ENCODE assay signal across 20 cellular contexts in the genomic region with DNA sequence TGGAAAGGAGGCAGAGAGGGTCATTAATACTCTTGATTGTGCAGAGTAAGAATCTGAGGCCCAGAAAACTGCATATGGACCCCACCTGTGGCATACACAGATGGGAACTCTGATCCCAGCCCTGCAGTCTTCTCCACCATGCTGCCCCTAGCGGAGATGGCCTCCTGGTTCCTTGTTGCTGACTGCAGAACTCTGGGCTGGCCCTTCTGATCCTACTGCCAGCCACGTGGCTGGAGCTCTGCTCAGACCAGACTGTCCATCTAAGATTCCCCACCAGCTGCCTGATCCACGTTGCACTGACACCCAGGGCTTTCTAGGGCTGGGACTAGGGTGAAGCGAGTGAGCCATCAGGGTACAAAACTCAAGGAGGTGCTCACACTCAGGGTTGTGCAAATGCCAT.
DNase-seq lines count a peak whose midpoint lies in the region; ATAC-seq and TF ChIP-seq lines count a peak whose summit lies in the region.
"Had no signal": no experiment of that assay in that cellular context is flagged by ENCODE, and none has a peak within 500 bp of the region (broad histone marks: within the 10 kb centered on the region; RNA-seq: fewer than 3 reads in every experiment).

No MANE protein-coding gene starts in this region.

- no peaks in the 10 kb centered on the region for H3K27me3 Mint-ChIP-seq in natural killer cell (ENCODE audit: low read depth in 2 of 2)

- H3K27me3 ChIP-seq in GM06990 (replicated peaks; ENCODE audit: control insufficient read depth, insufficient read depth, low read length) (no peaks in the 10 kb centered on the region), mesendoderm (ENCODE audit: insufficient read depth, low read length, poor library complexity) (no peaks in the 10 kb centered on the region), aorta (ENCODE audit: control insufficient read depth in 1 of 2, insufficient read depth in 2 of 2, low read length in 1 of 2) (no peaks in the 10 kb centered on the region)
- H3K27me3 ChIP-seq: BE2C had no signal

- WGBS in mesendoderm (ENCODE audit: extremely low coverage, insufficient coverage, low lambda C conversion rate): no CpG with 5 or more reads among the region's 4 CpGs
- 84 to 87% methylated on average over 4 of the region's 4 CpGs for WGBS in aorta, 2 donors

- no peak overlapping the region for H3K9ac ChIP-seq in mesendoderm (ENCODE audit: low read length)

- H3K23ac ChIP-seq in mesendoderm (ENCODE audit: low read length): no peak overlapping the region

- no peaks in the 10 kb centered on the region for H3K4me1 Mint-ChIP-seq in natural killer cell

- intact Hi-C loops in aorta (cut with DNase I) (no loop called here), natural killer cell (cut with micrococcal nuclease) (no loop called here)

- no peak overlapping the region for H2AK5ac ChIP-seq in mesendoderm (ENCODE audit: low read length)

- H3K4me3 Mint-ChIP-seq in natural killer cell: no peak overlapping the region
- H3K4me3 Mint-ChIP-seq: CD8-positive, alpha-beta T cell had no signal

- H3K18ac ChIP-seq in mesendoderm (ENCODE audit: low read length): no peak overlapping the region

- H3K79me1 ChIP-seq in mesendoderm (ENCODE audit: low read length): no peaks in the 10 kb centered on the region

- no peak overlapping the region for H3K4me3 ChIP-seq in GM06990 (replicated peaks; ENCODE audit: low read depth, low read length)
- no peak overlapping the region for H3K4me3 ChIP-seq in mesendoderm (ENCODE audit: low read length)
- no peak overlapping the region for H3K4me3 ChIP-seq in aorta (ENCODE audit: low read length in 2 of 2)
- H3K4me3 ChIP-seq: GM12878, HAP-1 had no signal

- no peak overlapping the region for H3K56ac ChIP-seq in mesendoderm (ENCODE audit: low read length)

- H3K4me2 ChIP-seq in mesendoderm (ENCODE audit: low read length): no peak overlapping the region

- H3K79me2 ChIP-seq in mesendoderm (ENCODE audit: control insufficient read depth, insufficient read depth, low read length): no peaks in the 10 kb centered on the region

- no peaks in the 10 kb centered on the region for H3K36me3 ChIP-seq in GM06990 (ENCODE audit: control insufficient read depth, insufficient read depth, low read length)
- H3K36me3 ChIP-seq in mesendoderm (ENCODE audit: control insufficient read depth, insufficient read depth, low read length): no peaks in the 10 kb centered on the region
- H3K36me3 ChIP-seq in aorta (ENCODE audit: control insufficient read depth in 1 of 2, insufficient read depth in 2 of 2, low read length in 1 of 2): no peaks in the 10 kb centered on the region
- H3K36me3 ChIP-seq: BE2C, HAP-1 had no signal

- H3K9me3 Mint-ChIP-seq in natural killer cell: no peaks in the 10 kb centered on the region
- H3K9me3 Mint-ChIP-seq: CD8-positive, alpha-beta T cell had no signal

- TF ChIP-seq CTCF in GM06990 (IDR thresholded peaks at IDR 0.05; ENCODE audit: insufficient read depth, low read length, poor library complexity, severe bottlenecking) (peak; percentile 25), natural killer cell (IDR thresholded peaks at IDR 0.05) (no peak)

- H3K27ac ChIP-seq in mesendoderm (ENCODE audit: low read depth, low read length) (no peak overlapping the region), aorta (ENCODE audit: low read depth in 1 of 2, low read length in 2 of 2) (no peak overlapping the region)
- H3K27ac ChIP-seq: HL-60 had no signal

- ATAC-seq in aorta (ENCODE audit: low FRiP score): no peak
- no peak for ATAC-seq in natural killer cell
- no peak for ATAC-seq in GM21529 (IDR thresholded peaks at IDR 0.05; ENCODE audit: unreplicated experiment)
- ATAC-seq: CD8-positive, alpha-beta T cell; GM12878 had no signal

- no peaks in the 10 kb centered on the region for H3K9me3 ChIP-seq in aorta (ENCODE audit: control insufficient read depth, low read length)
- H3K9me3 ChIP-seq: BE2C, HAP-1 had no signal

- no peaks in the 10 kb centered on the region for H3K36me3 Mint-ChIP-seq in natural killer cell
- H3K36me3 Mint-ChIP-seq: CD8-positive, alpha-beta T cell had no signal

- H4K8ac ChIP-seq in mesendoderm (ENCODE audit: low read depth, low read length): no peak overlapping the region

- no peak overlapping the region for H2BK5ac ChIP-seq in mesendoderm (ENCODE audit: low read length)

- no peak overlapping the region for H4K5ac ChIP-seq in mesendoderm (ENCODE audit: low read length)

- H2BK15ac ChIP-seq in mesendoderm (replicated peaks; ENCODE audit: low read depth): no peak overlapping the region

- no peak overlapping the region for H3K27ac Mint-ChIP-seq in natural killer cell
- H3K27ac Mint-ChIP-seq: CD8-positive, alpha-beta T cell had no signal

- H3K4ac ChIP-seq in mesendoderm (ENCODE audit: low read depth, low read length): no peak overlapping the region

- H2BK120ac ChIP-seq in mesendoderm (ENCODE audit: low read depth, low read length): no peak overlapping the region

- DNase-seq in GM06990 (ENCODE audit: extremely low read depth, insufficient read length) (no peak), HT1080 (ENCODE audit: low read depth) (peak; percentile 10), SK-MEL-5 (ENCODE audit: low read depth, low spot score) (peak; percentile 56), mesendoderm (peak; percentile 8), aorta (no peak), natural killer cell (no peak)
- DNase-seq: BE2C; CD8-positive, alpha-beta T cell; KG1; MM.1S; NCI-H1105 treated with DMSO at 0.1 percent for 48 hours; NCI-H1694 treated with DMSO at 0.1 percent for 48 hours; NCI-H226; NCI-H526; SIG-M5; T-helper 2 cell had no signal

- H3K4me1 ChIP-seq in mesendoderm (ENCODE audit: control insufficient read depth, low read depth, low read length): no peaks in the 10 kb centered on the region
- H3K4me1 ChIP-seq in aorta (ENCODE audit: control insufficient read depth in 1 of 2, insufficient read depth in 2 of 2, low read length in 2 of 2): no peaks in the 10 kb centered on the region
- H3K4me1 ChIP-seq: HAP-1 had no signal

- in situ Hi-C loops in SK-MEL-5 (cut with HindIII; ENCODE audit: low pct_unique_long_range_greater_than_20kb, low sequenced_read_pairs): no loop called here

Comparison
In these comparisons a context has a peak if more than half of its experiments do, and no peak if none do; other contexts are left out.
1. DNase-seq: peak in HT1080 (single experiment), SK-MEL-5 (single experiment) and mesendoderm (single experiment); none in GM06990 (single experiment), aorta (0 of 2) and natural killer cell (single experiment).